ENCODE assay signal across 28 cellular contexts in the genomic region with DNA sequence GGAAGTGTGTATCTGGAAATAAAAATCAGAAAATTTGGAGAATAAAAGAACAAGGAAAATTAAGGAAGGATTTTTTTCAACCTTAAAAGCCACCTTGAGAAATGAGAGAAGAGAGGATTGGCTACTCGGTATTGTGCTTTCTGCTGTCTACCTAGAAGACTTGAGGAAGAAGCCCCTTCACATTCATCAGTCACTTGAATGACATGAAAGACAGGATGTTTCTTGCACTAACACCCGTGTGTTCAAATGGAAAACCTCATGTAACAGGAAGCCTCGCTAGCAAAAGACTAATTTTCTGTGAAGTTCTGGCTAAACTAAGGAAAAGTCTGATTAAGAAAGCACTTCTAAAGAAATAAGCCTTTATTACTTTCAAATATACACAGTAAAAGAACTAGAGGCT.
A peak's percentile ranks its signal among the peaks of the same experiment; 100 is the strongest.
DNase-seq lines count a peak whose midpoint lies in the region; ATAC-seq and TF ChIP-seq lines count a peak whose summit lies in the region.
"Had no signal": no experiment of that assay in that cellular context is flagged by ENCODE, and none has a peak within 500 bp of the region (broad histone marks: within the 10 kb centered on the region; RNA-seq: fewer than 3 reads in every experiment).

No MANE protein-coding gene starts in this region.

- H3K27ac Mint-ChIP-seq in activated naive CD4-positive, alpha-beta T cell treated with anti-CD3 and anti-CD28 coated beads, Interleukin-2, amount 10 ng/mL, durations not matched to agents 7 days and 5 days: peak overlapping the region; percentile 68
- peak overlapping the region; percentile 41 for H3K27ac Mint-ChIP-seq in T-helper 17 cell
- H3K27ac Mint-ChIP-seq in naive B cell: peak overlapping the region in 4 of 6 donors; percentile 74 to 94 (median 80)
- no peak overlapping the region for H3K27ac Mint-ChIP-seq in Calu3 (ENCODE audit: unreplicated experiment)
- H3K27ac Mint-ChIP-seq: activated T-helper 2 cell treated with anti-CD3 and anti-CD28 coated beads, Interferon-gamma antibody, Interleukin-2, Interleukin-4, amounts not matched to agents 10 μg/mL and 5 μg/mL and 100 μg/mL, durations not matched to agents 14 hours and 24 hours and 36 hours; mesothelial cell of epicardium; nephron; stimulated activated naive CD8-positive, alpha-beta T cell treated with anti-CD3 and anti-CD28 coated beads, Interleukin-15, Interleukin-2, amounts not matched to agents 100 ng/mL and 50 ng/mL, for 24 hours had no signal

- peaks cover 28% of the 10 kb centered on the region for H3K4me1 Mint-ChIP-seq in activated naive CD4-positive, alpha-beta T cell treated with anti-CD3 and anti-CD28 coated beads, Interleukin-2, amount 10 ng/mL, durations not matched to agents 7 days and 5 days
- H3K4me1 Mint-ChIP-seq in T-helper 17 cell (peaks cover 14% of the 10 kb centered on the region), naive B cell (peaks cover 28 to 50% (median 41%) of the 10 kb centered on the region in 3 donors), Calu3 (ENCODE audit: low read depth, unreplicated experiment) (no peaks in the 10 kb centered on the region)
- H3K4me1 Mint-ChIP-seq: nephron had no signal

- BruUV-seq in Calu3 (replicated peaks; lab: Mats Ljungman, UMichigan): no TSS peak

- TF ChIP-seq CTCF in Calu3 (IDR thresholded peaks at IDR 0.05; ENCODE audit: unreplicated experiment): no peak

- H3K36me3 Mint-ChIP-seq in activated naive CD4-positive, alpha-beta T cell treated with anti-CD3 and anti-CD28 coated beads, Interleukin-2, amount 10 ng/mL, durations not matched to agents 7 days and 5 days: no peaks in the 10 kb centered on the region
- peaks cover 2% of the 10 kb centered on the region for H3K36me3 Mint-ChIP-seq in T-helper 17 cell (ENCODE audit: low read depth)
- no peaks in the 10 kb centered on the region for H3K36me3 Mint-ChIP-seq in naive B cell
- H3K36me3 Mint-ChIP-seq in Calu3 (ENCODE audit: insufficient read depth, unreplicated experiment): no peaks in the 10 kb centered on the region
- H3K36me3 Mint-ChIP-seq: mesothelial cell of epicardium had no signal

- CTCF ChIA-PET in activated naive CD4-positive, alpha-beta T cell treated with anti-CD3 and anti-CD28 coated beads, Interleukin-2, amount 10 ng/mL, durations not matched to agents 7 days and 5 days (lab: Charles Lee): no interaction called here
- CTCF ChIA-PET in Calu3 (lab: Charles Lee): no interaction called here

- no peak for DNase-seq in activated naive CD4-positive, alpha-beta T cell treated with anti-CD3 and anti-CD28 coated beads, Interleukin-2, amount 10 ng/mL, durations not matched to agents 7 days and 5 days
- no peak for DNase-seq in activated naive CD4-positive, alpha-beta T cell (lab: John Stamatoyannopoulos, UW)
- DNase-seq in T-helper 17 cell (no peak), naive B cell (no peak), Calu3 (no peak), OCI-M1 (lab: John Stamatoyannopoulos, UW) (no peak)
- no peak for DNase-seq in stimulated activated CD4-positive, alpha-beta T cell treated with anti-CD3 and anti-CD28 coated beads, Interleukin-1b, Interleukin-23, amount 100 ng/mL, for 48 hours
- DNase-seq: activated CD4-positive, alpha-beta T cell treated with anti-CD3 and anti-CD28 coated beads, Interleukin-2, amount 50 U/mL, for 48 hours; activated CD8-positive, alpha-beta memory T cell treated with anti-CD3 and anti-CD28 coated beads, Interleukin-2, amount 50 U/mL, for 48 hours; dermis blood vessel endothelial cell; DMS153; hypothalamus; islet precursor cell; NCI-H1048; NCI-H1694 treated with DMSO at 0.1 percent for 48 hours; NCI-H510A treated with DMSO at 0.1 percent for 48 hours; Peyer's patch; SHP77 treated with DMSO at 0.1 percent for 48 hours had no signal

- no peaks in the 10 kb centered on the region for H3K36me3 ChIP-seq in HUES6 (ENCODE audit: control insufficient read depth, insufficient read depth, low read length)
- H3K36me3 ChIP-seq: gastroesophageal sphincter, Peyer's patch, vagina had no signal

- intact Hi-C loops in Calu3 (cut with micrococcal nuclease; ENCODE audit: unreplicated experiment): no loop called here

- no peak overlapping the region for H3K4me3 Mint-ChIP-seq in activated naive CD4-positive, alpha-beta T cell treated with anti-CD3 and anti-CD28 coated beads, Interleukin-2, amount 10 ng/mL, durations not matched to agents 7 days and 5 days
- no peak overlapping the region for H3K4me3 Mint-ChIP-seq in T-helper 17 cell
- H3K4me3 Mint-ChIP-seq in naive B cell: peak overlapping the region in 6 of 8 donors; percentile 51 to 88 (median 74)
- H3K4me3 Mint-ChIP-seq in Calu3 (ENCODE audit: low read depth, unreplicated experiment): no peak overlapping the region
- H3K4me3 Mint-ChIP-seq: central memory CD8-positive, alpha-beta T cell; mesothelial cell of epicardium; nephron; stimulated activated naive CD8-positive, alpha-beta T cell treated with anti-CD3 and anti-CD28 coated beads, Interleukin-15, Interleukin-2, amounts not matched to agents 100 ng/mL and 50 ng/mL, for 24 hours had no signal

- H3K4me1 ChIP-seq in HUES6 (ENCODE audit: control insufficient read depth, insufficient read depth, low read length): peaks cover 23% of the 10 kb centered on the region
- H3K4me1 ChIP-seq: gastroesophageal sphincter, Peyer's patch, vagina had no signal

- H3K27me3 ChIP-seq in HUES6 (ENCODE audit: control insufficient read depth, insufficient read depth, low read length): no peaks in the 10 kb centered on the region
- H3K27me3 ChIP-seq: gastroesophageal sphincter, Peyer's patch, vagina had no signal

- H3K4me3 ChIP-seq in HUES6 (ENCODE audit: low read depth, low read length): 0 out of 2 replicates have a peak overlapping the region, but pooled peaks have one; percentile 20
- H3K4me3 ChIP-seq: gastroesophageal sphincter, Peyer's patch, vagina had no signal

- no peaks in the 10 kb centered on the region for H3K9me3 Mint-ChIP-seq in activated naive CD4-positive, alpha-beta T cell treated with anti-CD3 and anti-CD28 coated beads, Interleukin-2, amount 10 ng/mL, durations not matched to agents 7 days and 5 days
- H3K9me3 Mint-ChIP-seq in naive B cell (peaks cover 0 to 2% (median 0%) of the 10 kb centered on the region in 7 donors), Calu3 (ENCODE audit: low read depth, unreplicated experiment) (no peaks in the 10 kb centered on the region)
- H3K9me3 Mint-ChIP-seq: activated T-helper 2 cell treated with anti-CD3 and anti-CD28 coated beads, Interferon-gamma antibody, Interleukin-2, Interleukin-4, amounts not matched to agents 10 μg/mL and 5 μg/mL and 100 μg/mL, durations not matched to agents 14 hours and 24 hours and 36 hours; central memory CD8-positive, alpha-beta T cell; nephron; stimulated activated naive CD8-positive, alpha-beta T cell treated with anti-CD3 and anti-CD28 coated beads, Interleukin-15, Interleukin-2, amounts not matched to agents 100 ng/mL and 50 ng/mL, for 24 hours had no signal

- H3K27me3 Mint-ChIP-seq in activated naive CD4-positive, alpha-beta T cell treated with anti-CD3 and anti-CD28 coated beads, Interleukin-2, amount 10 ng/mL, durations not matched to agents 7 days and 5 days: peaks cover under 1% of the 10 kb centered on the region
- H3K27me3 Mint-ChIP-seq in T-helper 17 cell: peaks cover 2% of the 10 kb centered on the region
- no peaks in the 10 kb centered on the region for H3K27me3 Mint-ChIP-seq in naive B cell
- H3K27me3 Mint-ChIP-seq in Calu3 (ENCODE audit: unreplicated experiment): peaks cover 13% of the 10 kb centered on the region
- H3K27me3 Mint-ChIP-seq: stimulated activated naive CD8-positive, alpha-beta T cell treated with anti-CD3 and anti-CD28 coated beads, Interleukin-15, Interleukin-2, amounts not matched to agents 100 ng/mL and 50 ng/mL, for 24 hours had no signal

- H3K27ac ChIP-seq in HUES6 (ENCODE audit: low read depth, low read length): peak overlapping the region; percentile 83
- H3K27ac ChIP-seq: gastroesophageal sphincter, Peyer's patch, vagina had no signal

- peak overlapping the region; percentile 25 for H3K9ac ChIP-seq in HUES6 (ENCODE audit: low read length)

- ATAC-seq in T-helper 17 cell: no peak
- no peak for ATAC-seq in naive B cell (ENCODE audit: low read depth in 2 of 2)
- ATAC-seq: activated CD4-positive, CD25-positive, alpha-beta regulatory T cell treated with anti-CD3 and anti-CD28 coated beads, Interleukin-2, amount 50 U/mL, for 24 hours; gastroesophageal sphincter; HepG2 had no signal

- no peaks in the 10 kb centered on the region for H3K9me3 ChIP-seq in HUES6 (ENCODE audit: control insufficient read depth, insufficient read depth, low read depth, low read length)
- no peaks in the 10 kb centered on the region for H3K9me3 ChIP-seq in T-helper 17 cell (ENCODE audit: control insufficient read depth, low read length, poor library complexity, severe bottlenecking)
- H3K9me3 ChIP-seq: gastroesophageal sphincter, Peyer's patch, vagina had no signal

Comparison
In these comparisons a context has a peak if more than half of its experiments do, and no peak if none do; other contexts are left out.
1. H3K4me3 Mint-ChIP-seq: peak in naive B cell (6 of 8); none in activated naive CD4-positive, alpha-beta T cell treated with anti-CD3 and anti-CD28 coated beads, Interleukin-2, amount 10 ng/mL, durations not matched to agents 7 days and 5 days (single experiment), T-helper 17 cell (single experiment) and Calu3 (single experiment).